2 cellular contexts compared by ENCODE assay signal in the genomic region with DNA sequence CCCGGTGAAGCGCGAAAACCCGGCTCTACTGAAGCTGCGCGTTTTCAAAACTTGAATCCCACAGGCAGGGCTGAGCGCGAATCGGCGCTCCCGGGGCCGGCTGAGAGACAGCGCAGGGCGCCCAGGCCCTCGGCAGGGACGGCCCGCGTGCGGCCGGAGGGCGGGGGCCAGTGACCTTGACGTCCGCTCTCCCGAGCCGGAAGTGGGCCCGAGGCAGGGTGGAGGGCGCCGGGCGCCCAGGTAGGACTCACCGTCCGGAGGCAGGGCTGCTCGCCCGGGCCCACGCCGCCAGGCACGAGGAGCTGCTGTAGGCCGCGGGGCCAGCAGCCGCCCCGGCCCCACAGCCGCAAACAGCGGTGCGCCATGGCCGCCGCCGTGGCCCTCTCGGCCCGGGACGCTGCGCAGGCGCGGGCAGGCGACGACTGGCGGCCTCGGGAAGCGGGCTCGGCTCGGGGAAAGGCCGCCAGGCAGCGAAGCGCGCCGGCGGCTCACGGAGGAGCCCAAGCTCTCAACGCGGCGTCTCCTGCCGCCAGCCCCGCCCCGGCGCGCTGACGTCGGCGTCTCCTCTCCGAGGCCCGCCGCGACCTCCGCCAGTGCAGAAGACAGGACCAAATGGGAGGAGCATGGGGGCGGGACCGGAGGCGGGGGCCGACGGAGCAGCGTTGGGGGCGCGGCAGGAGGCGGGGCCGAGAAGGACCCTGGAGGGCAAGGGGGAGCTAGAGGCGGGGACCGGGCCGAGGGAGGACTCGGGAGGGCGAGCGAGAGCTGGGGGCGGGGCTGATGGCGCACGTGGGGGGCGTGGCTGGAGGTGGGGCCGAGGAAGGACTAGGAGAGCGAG.
TF ChIP-seq lines count a peak whose summit lies in the region.

A gene (minus strand): TSS at position 510 of the 838 bp plus-strand sequence. CDS start 145 bp downstream, at position 365.

TF ChIP-seq in HCT116, 20 proteins besides CTCF, POLR2A, EP300 and RAD21 (continued from another document):
- no peak for TF ChIP-seq FOSL1 (IDR thresholded peaks at IDR 0.05; ENCODE audit: low read depth)

TF ChIP-seq in neural cell, 6 proteins besides CTCF, POLR2A, EP300 and RAD21:
- TF ChIP-seq, protein P1, sequence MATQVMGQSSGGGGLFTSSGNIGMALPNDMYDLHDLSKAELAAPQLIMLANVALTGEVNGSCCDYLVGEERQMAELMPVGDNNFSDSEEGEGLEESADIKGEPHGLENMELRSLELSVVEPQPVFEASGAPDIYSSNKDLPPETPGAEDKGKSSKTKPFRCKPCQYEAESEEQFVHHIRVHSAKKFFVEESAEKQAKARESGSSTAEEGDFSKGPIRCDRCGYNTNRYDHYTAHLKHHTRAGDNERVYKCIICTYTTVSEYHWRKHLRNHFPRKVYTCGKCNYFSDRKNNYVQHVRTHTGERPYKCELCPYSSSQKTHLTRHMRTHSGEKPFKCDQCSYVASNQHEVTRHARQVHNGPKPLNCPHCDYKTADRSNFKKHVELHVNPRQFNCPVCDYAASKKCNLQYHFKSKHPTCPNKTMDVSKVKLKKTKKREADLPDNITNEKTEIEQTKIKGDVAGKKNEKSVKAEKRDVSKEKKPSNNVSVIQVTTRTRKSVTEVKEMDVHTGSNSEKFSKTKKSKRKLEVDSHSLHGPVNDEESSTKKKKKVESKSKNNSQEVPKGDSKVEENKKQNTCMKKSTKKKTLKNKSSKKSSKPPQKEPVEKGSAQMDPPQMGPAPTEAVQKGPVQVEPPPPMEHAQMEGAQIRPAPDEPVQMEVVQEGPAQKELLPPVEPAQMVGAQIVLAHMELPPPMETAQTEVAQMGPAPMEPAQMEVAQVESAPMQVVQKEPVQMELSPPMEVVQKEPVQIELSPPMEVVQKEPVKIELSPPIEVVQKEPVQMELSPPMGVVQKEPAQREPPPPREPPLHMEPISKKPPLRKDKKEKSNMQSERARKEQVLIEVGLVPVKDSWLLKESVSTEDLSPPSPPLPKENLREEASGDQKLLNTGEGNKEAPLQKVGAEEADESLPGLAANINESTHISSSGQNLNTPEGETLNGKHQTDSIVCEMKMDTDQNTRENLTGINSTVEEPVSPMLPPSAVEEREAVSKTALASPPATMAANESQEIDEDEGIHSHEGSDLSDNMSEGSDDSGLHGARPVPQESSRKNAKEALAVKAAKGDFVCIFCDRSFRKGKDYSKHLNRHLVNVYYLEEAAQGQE (IDR thresholded peaks at IDR 0.05; ENCODE audit: borderline replicate concordance) = no peak
- peak; percentile 45 for TF ChIP-seq SMC3 (conservative IDR thresholded peaks at IDR 0.05; ENCODE audit: poor library complexity)
- peak; percentile 91 for TF ChIP-seq MXI1 (conservative IDR thresholded peaks at IDR 0.05; ENCODE audit: poor library complexity, severe bottlenecking)
- TF ChIP-seq POLR2AphosphoS5 (IDR thresholded peaks at IDR 0.05) = peak; percentile 84
- no peak for TF ChIP-seq EZH2 (IDR thresholded peaks at IDR 0.05; ENCODE audit: borderline replicate concordance, insufficient read depth, low read length, poor library complexity, severe bottlenecking)
- peak; percentile 23 for TF ChIP-seq TAF1 (IDR thresholded peaks at IDR 0.05; ENCODE audit: low read depth)
